Comparison of ENCODE assay signal across 8 cellular contexts in genomic region chr1:6612641-6613360, GRCh38. TPM values are rescaled to one million over a fixed set of nuclear protein-coding genes. Genes with fewer than 3 reads are reported as not detected.
DNase-seq lines count a peak whose midpoint lies in the region; ATAC-seq and TF ChIP-seq lines count a peak whose summit lies in the region.

No MANE protein-coding gene starts in this region.

- H3K27ac ChIP-seq in left ventricle myocardium inferior (replicated peaks): peak overlapping the region; percentile 99

- peaks cover 69% of the 10 kb centered on the region for H3K4me1 ChIP-seq in left ventricle myocardium inferior

- no peaks in the 10 kb centered on the region for H3K9me3 ChIP-seq in left ventricle myocardium inferior (replicated peaks)

- H3K4me3 ChIP-seq in left ventricle myocardium inferior: peak overlapping the region; percentile 99

- H3K4me1 Mint-ChIP-seq in activated T-helper 2 cell treated with anti-CD3 and anti-CD28 coated beads, Interferon-gamma antibody, Interleukin-2, Interleukin-4, amounts not matched to agents 10 μg/mL and 5 μg/mL and 100 μg/mL, durations not matched to agents 14 hours and 24 hours and 36 hours (ENCODE audit: low read depth): peaks cover 14% of the 10 kb centered on the region
- H3K4me1 Mint-ChIP-seq in progenitor cell of endocrine pancreas (ENCODE audit: low read depth): peaks cover 15% of the 10 kb centered on the region

- peak; percentile 68 for DNase-seq in activated CD8-positive, alpha-beta memory T cell treated with anti-CD3 and anti-CD28 coated beads, Interleukin-2, amount 50 U/mL, for 48 hours
- DNase-seq in activated CD8-positive, alpha-beta memory T cell treated with anti-CD3 and anti-CD28 coated beads, Interleukin-2, amount 50 U/mL, for 4 hours: no peak
- DNase-seq in M059J (ENCODE audit: low read depth) (peak; percentile 60), left ventricle myocardium inferior (peak; percentile 36), progenitor cell of endocrine pancreas (ENCODE audit: low spot score, unreplicated experiment) (peak; percentile 34), NCI-H2107 (lab: John Stamatoyannopoulos, UW) (no peak)
- DNase-seq in activated T-helper 2 cell treated with anti-CD3 and anti-CD28 coated beads, Interferon-gamma antibody, Interleukin-2, Interleukin-4, amounts not matched to agents 10 μg/mL and 5 μg/mL and 100 μg/mL, durations not matched to agents 14 hours and 24 hours and 36 hours (ENCODE audit: low spot score): no peak

- H3K27me3 ChIP-seq in left ventricle myocardium inferior (ENCODE audit: low read depth): no peaks in the 10 kb centered on the region

- intact Hi-C loops in activated T-helper 2 cell treated with anti-CD3 and anti-CD28 coated beads, Interferon-gamma antibody, Interleukin-2, Interleukin-4, amounts not matched to agents 10 μg/mL and 5 μg/mL and 100 μg/mL, durations not matched to agents 14 hours and 24 hours and 36 hours (cut with micrococcal nuclease): loop anchor here (1.0 to 2.0 kb wide), 3 partner anchors 10 to 172 kb away; partner anchors contain the start of genes CAMTA1, NOL9 and TAS1R1
- intact Hi-C loops in left ventricle myocardium inferior (cut with micrococcal nuclease): no loop called here

- no peaks in the 10 kb centered on the region for H3K9me3 Mint-ChIP-seq in activated T-helper 2 cell treated with anti-CD3 and anti-CD28 coated beads, Interferon-gamma antibody, Interleukin-2, Interleukin-4, amounts not matched to agents 10 μg/mL and 5 μg/mL and 100 μg/mL, durations not matched to agents 14 hours and 24 hours and 36 hours
- no peaks in the 10 kb centered on the region for H3K9me3 Mint-ChIP-seq in progenitor cell of endocrine pancreas (ENCODE audit: low read depth)

- peaks cover 5% of the 10 kb centered on the region for H3K36me3 ChIP-seq in left ventricle myocardium inferior

- H3K4me3 Mint-ChIP-seq in activated T-helper 2 cell treated with anti-CD3 and anti-CD28 coated beads, Interferon-gamma antibody, Interleukin-2, Interleukin-4, amounts not matched to agents 10 μg/mL and 5 μg/mL and 100 μg/mL, durations not matched to agents 14 hours and 24 hours and 36 hours (ENCODE audit: low read depth): peak overlapping the region; percentile 86
- peak overlapping the region; percentile 77 for H3K4me3 Mint-ChIP-seq in progenitor cell of endocrine pancreas (ENCODE audit: low read depth)

- peaks cover 14% of the 10 kb centered on the region for H3K36me3 Mint-ChIP-seq in activated T-helper 2 cell treated with anti-CD3 and anti-CD28 coated beads, Interferon-gamma antibody, Interleukin-2, Interleukin-4, amounts not matched to agents 10 μg/mL and 5 μg/mL and 100 μg/mL, durations not matched to agents 14 hours and 24 hours and 36 hours (ENCODE audit: low read depth)
- no peaks in the 10 kb centered on the region for H3K36me3 Mint-ChIP-seq in progenitor cell of endocrine pancreas (ENCODE audit: insufficient read depth)

- no peak for TF ChIP-seq CTCF in left ventricle myocardium inferior (IDR thresholded peaks at IDR 0.05; ENCODE audit: borderline replicate concordance)
- no peak for TF ChIP-seq CTCF in progenitor cell of endocrine pancreas (IDR thresholded peaks at IDR 0.05; ENCODE audit: unreplicated experiment)

- peak overlapping the region; percentile 67 for H3K27ac Mint-ChIP-seq in activated T-helper 2 cell treated with anti-CD3 and anti-CD28 coated beads, Interferon-gamma antibody, Interleukin-2, Interleukin-4, amounts not matched to agents 10 μg/mL and 5 μg/mL and 100 μg/mL, durations not matched to agents 14 hours and 24 hours and 36 hours
- H3K27ac Mint-ChIP-seq in progenitor cell of endocrine pancreas: peak overlapping the region; percentile 96

- peak; percentile 12 for ATAC-seq in GM21825 (IDR thresholded peaks at IDR 0.05; ENCODE audit: unreplicated experiment)

- H3K27me3 Mint-ChIP-seq in activated T-helper 2 cell treated with anti-CD3 and anti-CD28 coated beads, Interferon-gamma antibody, Interleukin-2, Interleukin-4, amounts not matched to agents 10 μg/mL and 5 μg/mL and 100 μg/mL, durations not matched to agents 14 hours and 24 hours and 36 hours (ENCODE audit: low read depth): peaks cover 5% of the 10 kb centered on the region
- no peaks in the 10 kb centered on the region for H3K27me3 Mint-ChIP-seq in progenitor cell of endocrine pancreas

RNA-seq across cellular contexts. Expression of gene PHF13, which starts 0.7 kb away (rescaled TPM):
- total RNA-seq in M059J (2014; rRNA removed; shearing (Covaris generic)): 14.4 and 22.3 TPM in 2 replicates
- 19.7 and 20.4 TPM in 2 replicates for total RNA-seq in activated T-helper 2 cell treated with anti-CD3 and anti-CD28 coated beads, Interferon-gamma antibody, Interleukin-2, Interleukin-4, amounts not matched to agents 10 μg/mL and 5 μg/mL and 100 μg/mL, durations not matched to agents 14 hours and 24 hours and 36 hours
- total RNA-seq in left ventricle myocardium inferior: 6.8 TPM
- total RNA-seq in progenitor cell of endocrine pancreas: 29.1 TPM in 2 replicates

RNA-seq across cellular contexts. Expression of gene KLHL21, which starts 10.1 kb away (rescaled TPM):
- total RNA-seq in M059J (2014; rRNA removed; shearing (Covaris generic)): 14.4 and 32.2 TPM in 2 replicates
- 21.3 and 22.6 TPM in 2 replicates for total RNA-seq in activated T-helper 2 cell treated with anti-CD3 and anti-CD28 coated beads, Interferon-gamma antibody, Interleukin-2, Interleukin-4, amounts not matched to agents 10 μg/mL and 5 μg/mL and 100 μg/mL, durations not matched to agents 14 hours and 24 hours and 36 hours
- total RNA-seq in left ventricle myocardium inferior (83.7 TPM), progenitor cell of endocrine pancreas (21.0 and 21.3 TPM in 2 replicates)

RNA-seq across cellular contexts. Expression of gene THAP3, which starts 11.9 kb away (rescaled TPM):
- total RNA-seq in M059J (2014; rRNA removed; shearing (Covaris generic)): 16.9 and 28.8 TPM in 2 replicates
- total RNA-seq in activated T-helper 2 cell treated with anti-CD3 and anti-CD28 coated beads, Interferon-gamma antibody, Interleukin-2, Interleukin-4, amounts not matched to agents 10 μg/mL and 5 μg/mL and 100 μg/mL, durations not matched to agents 14 hours and 24 hours and 36 hours: 23.2 and 24.1 TPM in 2 replicates
- 14.9 TPM for total RNA-seq in left ventricle myocardium inferior
- 22.9 TPM in 2 replicates for total RNA-seq in progenitor cell of endocrine pancreas

RNA-seq across cellular contexts. Expression of gene ZBTB48, which starts 33.0 kb away (rescaled TPM):
- 5.8 and 20.0 TPM in 2 replicates for total RNA-seq in M059J (2014; rRNA removed; shearing (Covaris generic))
- total RNA-seq in activated T-helper 2 cell treated with anti-CD3 and anti-CD28 coated beads, Interferon-gamma antibody, Interleukin-2, Interleukin-4, amounts not matched to agents 10 μg/mL and 5 μg/mL and 100 μg/mL, durations not matched to agents 14 hours and 24 hours and 36 hours: 26.3 and 28.0 TPM in 2 replicates
- total RNA-seq in left ventricle myocardium inferior (12.9 TPM), progenitor cell of endocrine pancreas (49.7 and 55.9 TPM in 2 replicates)

RNA-seq across cellular contexts. Expression of gene TAS1R1, which starts 57.7 kb away (rescaled TPM):
- 0.27 TPM in 1 of 2 replicates, not detected in the other for total RNA-seq in M059J (2014; rRNA removed; shearing (Covaris generic))
- not detected in 2 replicates for total RNA-seq in activated T-helper 2 cell treated with anti-CD3 and anti-CD28 coated beads, Interferon-gamma antibody, Interleukin-2, Interleukin-4, amounts not matched to agents 10 μg/mL and 5 μg/mL and 100 μg/mL, durations not matched to agents 14 hours and 24 hours and 36 hours
- total RNA-seq in left ventricle myocardium inferior (not detected), progenitor cell of endocrine pancreas (not detected in 2 replicates)

Comparison
In these comparisons a context has a peak if more than half of its experiments do, and no peak if none do; other contexts are left out.
1. DNase-seq: peak in activated CD8-positive, alpha-beta memory T cell treated with anti-CD3 and anti-CD28 coated beads, Interleukin-2, amount 50 U/mL, for 48 hours (single experiment), M059J (single experiment), left ventricle myocardium inferior (single experiment) and progenitor cell of endocrine pancreas (single experiment); none in activated CD8-positive, alpha-beta memory T cell treated with anti-CD3 and anti-CD28 coated beads, Interleukin-2, amount 50 U/mL, for 4 hours (single experiment), activated T-helper 2 cell treated with anti-CD3 and anti-CD28 coated beads, Interferon-gamma antibody, Interleukin-2, Interleukin-4, amounts not matched to agents 10 μg/mL and 5 μg/mL and 100 μg/mL, durations not matched to agents 14 hours and 24 hours and 36 hours (single experiment) and NCI-H2107 (single experiment).